Comparison of ENCODE assay signal across 8 cellular contexts in the genomic region with DNA sequence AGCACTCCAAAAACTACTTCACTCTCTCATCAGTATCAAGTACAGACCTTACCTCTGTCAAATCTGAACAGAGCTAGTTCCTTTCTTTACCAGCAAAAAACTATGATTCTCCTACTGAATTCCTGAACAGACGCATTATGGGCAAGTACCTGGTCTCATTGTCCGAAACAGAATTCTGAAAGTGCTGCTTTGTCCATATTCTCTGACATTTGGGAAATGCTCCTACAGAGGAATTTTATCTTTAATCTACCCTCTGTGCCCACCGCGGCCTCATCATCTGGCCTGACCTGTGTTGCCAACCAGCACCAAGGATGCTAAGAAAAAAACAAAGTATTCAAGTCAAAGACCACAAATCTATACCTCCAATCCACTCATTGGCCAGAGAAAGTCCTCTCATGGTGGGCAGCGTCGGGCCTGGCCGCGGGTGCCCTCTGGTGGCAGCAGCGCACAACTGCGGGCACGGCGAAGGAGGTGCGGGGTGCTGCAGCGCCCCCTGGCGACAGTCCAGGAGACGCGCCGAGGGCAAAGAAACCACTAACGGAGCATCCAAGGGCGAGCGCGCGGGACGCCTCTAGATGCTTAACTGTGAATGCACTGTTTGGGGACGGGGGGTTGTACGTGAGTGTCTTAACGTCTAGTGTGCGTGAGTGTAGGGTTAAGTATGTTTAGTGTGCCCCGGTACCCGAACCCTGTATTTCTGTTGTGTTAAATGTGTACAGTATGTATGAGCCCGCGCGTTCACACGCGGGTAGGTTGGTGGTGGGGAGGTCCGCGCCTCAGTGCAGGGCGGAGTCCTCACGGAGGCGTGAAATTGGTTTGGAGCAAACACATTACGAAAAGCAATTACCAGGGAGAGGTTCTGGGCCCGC. TPM values are rescaled to one million over a fixed set of nuclear protein-coding genes. Genes with fewer than 3 reads are reported as not detected.
A peak's percentile ranks its signal among the peaks of the same experiment; 100 is the strongest.
DNase-seq lines count a peak whose midpoint lies in the region; ATAC-seq and TF ChIP-seq lines count a peak whose summit lies in the region.

No MANE protein-coding gene starts in this region.

- H3F3A ChIP-seq in Loucy (ENCODE audit: low read depth) = no peaks in the 10 kb centered on the region

- peak; percentile 100 for TF ChIP-seq CTCF in Loucy (conservative IDR thresholded peaks at IDR 0.05; ENCODE audit: low read length)

- H3K9ac ChIP-seq in Loucy (ENCODE audit: low read depth, low read length, poor library complexity, severe bottlenecking) = no peak overlapping the region

- no peak overlapping the region for H3K27ac Mint-ChIP-seq in activated naive CD4-positive, alpha-beta T cell treated with anti-CD3 and anti-CD28 coated beads, Interleukin-2, amount 50 U/mL, for 72 hours

- H3K9me2 ChIP-seq in Loucy (replicated peaks; ENCODE audit: low read depth, low read length) = no peaks in the 10 kb centered on the region

- no peaks in the 10 kb centered on the region for H3K36me3 ChIP-seq in Loucy (ENCODE audit: insufficient read depth, low read length)

- no peaks in the 10 kb centered on the region for H4K20me1 ChIP-seq in Loucy (ENCODE audit: insufficient read depth, low read length, poor library complexity, severe bottlenecking)

- no peaks in the 10 kb centered on the region for H3K9me3 Mint-ChIP-seq in activated naive CD4-positive, alpha-beta T cell treated with anti-CD3 and anti-CD28 coated beads, Interleukin-2, amount 50 U/mL, for 72 hours

- no peaks in the 10 kb centered on the region for H3K27me3 ChIP-seq in Loucy (ENCODE audit: insufficient read depth, low read length, poor library complexity, severe bottlenecking)

- no peak overlapping the region for H3K4me2 ChIP-seq in Loucy (ENCODE audit: low read depth, low read length, poor library complexity, severe bottlenecking)

- intact Hi-C loops in cardiac septum (cut with DNase I) = loop anchor here (5.0 kb wide), 1 partner anchor 130 kb away; no protein-coding TSS in a partner anchor

- no peak overlapping the region for H3K4me3 ChIP-seq in Loucy (ENCODE audit: low read length, poor library complexity, severe bottlenecking)

- ATAC-seq in GM21515 (IDR thresholded peaks at IDR 0.05; ENCODE audit: unreplicated experiment) (peak; percentile 56), HG03457 (IDR thresholded peaks at IDR 0.05; ENCODE audit: unreplicated experiment) (no peak)
- ATAC-seq in activated naive CD4-positive, alpha-beta T cell treated with anti-CD3 and anti-CD28 coated beads, Interleukin-2, amount 50 U/mL, for 72 hours = peak; percentile 68 to 79

- DNase-seq in DMS153 treated with DMSO at 0.1 percent for 48 hours (lab: John Stamatoyannopoulos, UW; ENCODE audit: unreplicated experiment) (peak; percentile 69), SW 1271 (lab: John Stamatoyannopoulos, UW) (peak; percentile 25 to 60), cardiac septum (ENCODE audit: low spot score) (peak; percentile 93), retina (peak; percentile 92)
- peak; percentile 83 to 90 for DNase-seq in activated naive CD4-positive, alpha-beta T cell treated with anti-CD3 and anti-CD28 coated beads, Interleukin-2, amount 50 U/mL, for 72 hours (ENCODE audit: low spot score in 2 of 2)

- H3K79me2 ChIP-seq in Loucy (ENCODE audit: insufficient read depth, low read length) = no peaks in the 10 kb centered on the region

- H2AFZ ChIP-seq in Loucy (ENCODE audit: low read length) = peak overlapping the region; percentile 57; the same call in 1 of the 2 replicates

- H3K4me1 ChIP-seq in Loucy (ENCODE audit: insufficient read depth, low read length, poor library complexity, severe bottlenecking) = no peaks in the 10 kb centered on the region

- H3K9me3 ChIP-seq in Loucy (ENCODE audit: insufficient read depth, low read depth, low read length) = no peaks in the 10 kb centered on the region

- H3K36me3 Mint-ChIP-seq in activated naive CD4-positive, alpha-beta T cell treated with anti-CD3 and anti-CD28 coated beads, Interleukin-2, amount 50 U/mL, for 72 hours = no peaks in the 10 kb centered on the region

RNA-seq across cellular contexts. Expression of a gene that starts 5.0 kb away (rescaled TPM):
- total RNA-seq in activated naive CD4-positive, alpha-beta T cell treated with anti-CD3 and anti-CD28 coated beads, Interleukin-2, amount 50 U/mL, for 72 hours = under 1 TPM in 1 of 2 donors, not detected in 1; 0.31 TPM
- total RNA-seq in cardiac septum = 0.57 TPM

RNA-seq across cellular contexts. Expression of a gene that starts 14.5 kb away (rescaled TPM):
- total RNA-seq in activated naive CD4-positive, alpha-beta T cell treated with anti-CD3 and anti-CD28 coated beads, Interleukin-2, amount 50 U/mL, for 72 hours = not detected
- 17.3 TPM for total RNA-seq in cardiac septum

RNA-seq across cellular contexts. Expression of a gene that starts 37.8 kb away (rescaled TPM):
- 1 to 10 TPM in 1 of 2 donors, not detected in 1; 1.2 TPM for total RNA-seq in activated naive CD4-positive, alpha-beta T cell treated with anti-CD3 and anti-CD28 coated beads, Interleukin-2, amount 50 U/mL, for 72 hours
- total RNA-seq in cardiac septum = not detected

RNA-seq across cellular contexts. Expression of a gene that starts 54.5 kb away (rescaled TPM):
- 10 to 100 TPM; 23.5 to 33.6 TPM for total RNA-seq in activated naive CD4-positive, alpha-beta T cell treated with anti-CD3 and anti-CD28 coated beads, Interleukin-2, amount 50 U/mL, for 72 hours
- total RNA-seq in cardiac septum = 28.8 TPM

RNA-seq across cellular contexts. Expression of a gene that starts 59.8 kb away (rescaled TPM):
- total RNA-seq in activated naive CD4-positive, alpha-beta T cell treated with anti-CD3 and anti-CD28 coated beads, Interleukin-2, amount 50 U/mL, for 72 hours = 10 to 100 TPM; 26.7 to 29.3 TPM
- 31.0 TPM for total RNA-seq in cardiac septum

Comparison
In these comparisons a context has a peak if more than half of its experiments do, and no peak if none do; other contexts are left out.
1. DNase-seq: peak in every context shown above with its lines; median percentile 93 in cardiac septum; 92 in retina; 86 in activated naive CD4-positive, alpha-beta T cell treated with anti-CD3 and anti-CD28 coated beads, Interleukin-2, amount 50 U/mL, for 72 hours; 69 in DMS153 treated with DMSO at 0.1 percent for 48 hours; 42 in SW 1271.
2. RNA of a gene that starts 14.5 kb away (total RNA-seq): 17.3 TPM in cardiac septum (single experiment); not detected in activated naive CD4-positive, alpha-beta T cell treated with anti-CD3 and anti-CD28 coated beads, Interleukin-2, amount 50 U/mL, for 72 hours; every median in the first group is over 10 times any median in the second.